ENCODE assay signal across 34 cellular contexts in the genomic region with DNA sequence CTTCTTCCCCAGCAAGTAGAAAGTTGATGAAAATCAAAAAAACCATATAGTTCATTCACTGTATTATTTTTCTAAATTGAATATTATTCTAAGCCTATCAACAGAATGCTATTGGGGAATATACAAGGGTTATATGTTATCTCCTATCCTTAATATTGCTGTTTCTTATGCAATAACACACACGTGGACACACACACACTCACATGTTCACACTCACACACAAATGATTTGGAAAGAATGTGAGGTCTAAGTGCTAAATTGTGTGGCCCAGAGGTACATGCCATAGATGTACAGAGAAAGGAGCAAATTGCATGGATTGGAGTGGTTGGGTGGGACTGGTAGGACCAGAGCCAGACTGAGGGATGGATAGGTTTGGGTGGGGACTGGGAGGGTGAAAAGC. TPM values are rescaled to one million over a fixed set of nuclear protein-coding genes. Genes with fewer than 3 reads are reported as not detected.
"Had no signal": no experiment of that assay in that cellular context is flagged by ENCODE, and none has a peak within 500 bp of the region (broad histone marks: within the 10 kb centered on the region; RNA-seq: fewer than 3 reads in every experiment).

No MANE protein-coding gene starts in this region.

- ATAC-seq: naive thymus-derived CD8-positive, alpha-beta T cell; natural killer cell treated with Interleukin-12 subunit alpha and Interleukin-12 subunit beta and Interleukin-15 and Interleukin-18, amount 100 ng/mL, for 72 hours; psoas muscle; right cardiac atrium; sciatic nerve; stimulated activated memory B cell treated with anti-CD40 and anti-IgM and Interleukin-4, amounts not matched to agents 10 μg/mL and 1 μg/mL and 100 μg/mL, for 72 hours; stimulated activated naive CD8-positive, alpha-beta T cell treated with anti-CD3 and anti-CD28 coated beads, Interleukin-15, amount 100 ng/mL, for 72 hours; stimulated activated naive CD8-positive, alpha-beta T cell treated with anti-CD3 and anti-CD28 coated beads, Interleukin-15, Interleukin-2, amounts not matched to agents 100 U/mL and 50 U/mL, for 24 hours; upper lobe of right lung had no signal

- H3K4me2 ChIP-seq: smooth muscle cell had no signal

- H3K36me3 ChIP-seq: neutrophil, ovary, spleen, suprapubic skin, tibial artery, transverse colon, upper lobe of right lung, uterus had no signal

- H3K4me3 ChIP-seq: ovary, psoas muscle, skin epidermis, smooth muscle cell, spleen, suprapubic skin, testis, tibial artery, transverse colon, upper lobe of right lung, uterus had no signal

- DNase-seq: naive thymus-derived CD8-positive, alpha-beta T cell; nephron progenitor cell; nucleus accumbens; ovary; posterior cingulate gyrus; psoas muscle; right cardiac atrium; spleen; stimulated activated CD4-positive, alpha-beta T cell treated with anti-CD3 and anti-CD28 coated beads, Interleukin-12 subunit alpha, Interleukin-12 subunit beta, amount 100 ng/mL, for 4 hours; stimulated activated CD4-positive, alpha-beta T cell treated with anti-CD3 and anti-CD28 coated beads, Interleukin-1b, Interleukin-23, amount 100 ng/mL, for 48 hours; stimulated activated CD4-positive, alpha-beta T cell treated with anti-CD3 and anti-CD28 coated beads, Interleukin-4, amount 100 ng/mL, for 1 hour; stimulated activated CD4-positive, alpha-beta T cell treated with anti-CD3 and anti-CD28 coated beads, Interleukin-4, amount 100 ng/mL, for 4 hours; stimulated activated CD8-positive, alpha-beta memory T cell treated with anti-CD3 and anti-CD28 coated beads, Interleukin-4, amount 100 ng/mL, for 48 hours; stimulated activated naive CD4-positive, alpha-beta T cell; stimulated activated naive CD8-positive, alpha-beta T cell treated with anti-CD3 and anti-CD28 coated beads, Interleukin-15, amount 100 ng/mL, for 72 hours; stimulated activated naive CD8-positive, alpha-beta T cell treated with anti-CD3 and anti-CD28 coated beads, Interleukin-15, Interleukin-2, amounts not matched to agents 100 U/mL and 50 U/mL, for 24 hours; substantia nigra; testis; tibial artery; transverse colon; upper lobe of right lung; uterus had no signal

- H3K27me3 ChIP-seq: neutrophil, ovary, suprapubic skin, testis, transverse colon, upper lobe of right lung, uterus had no signal

- H2AFZ ChIP-seq: parathyroid adenoma had no signal

- H3K79me2 ChIP-seq: parathyroid adenoma had no signal

- H3K27ac ChIP-seq: neutrophil, ovary, parathyroid adenoma, psoas muscle, skin epidermis, spleen, suprapubic skin, testis, tibial artery, transverse colon, upper lobe of right lung, uterus had no signal

- H3K4me1 ChIP-seq: psoas muscle, testis, upper lobe of right lung, uterus had no signal

- H3K9me3 ChIP-seq: neutrophil, ovary, psoas muscle, suprapubic skin, testis, tibial artery, transverse colon, upper lobe of right lung, uterus had no signal

- H3K9ac ChIP-seq: parathyroid adenoma had no signal

RNA-seq across cellular contexts. Expression of a gene that starts 45.1 kb away (rescaled TPM):
- total RNA-seq: omental fat pad, ovary, progenitor cell of endocrine pancreas, psoas muscle, renal cortical epithelial cell, sciatic nerve, smooth muscle cell, spleen, suprapubic skin, transverse colon, upper lobe of right lung, urinary bladder had no signal
- polyA plus RNA-seq: naive thymus-derived CD8-positive, alpha-beta T cell; ovary; right cardiac atrium; smooth muscle cell; spleen; urinary bladder had no signal
